1 cellular context compared by ENCODE assay signal in the genomic region with DNA sequence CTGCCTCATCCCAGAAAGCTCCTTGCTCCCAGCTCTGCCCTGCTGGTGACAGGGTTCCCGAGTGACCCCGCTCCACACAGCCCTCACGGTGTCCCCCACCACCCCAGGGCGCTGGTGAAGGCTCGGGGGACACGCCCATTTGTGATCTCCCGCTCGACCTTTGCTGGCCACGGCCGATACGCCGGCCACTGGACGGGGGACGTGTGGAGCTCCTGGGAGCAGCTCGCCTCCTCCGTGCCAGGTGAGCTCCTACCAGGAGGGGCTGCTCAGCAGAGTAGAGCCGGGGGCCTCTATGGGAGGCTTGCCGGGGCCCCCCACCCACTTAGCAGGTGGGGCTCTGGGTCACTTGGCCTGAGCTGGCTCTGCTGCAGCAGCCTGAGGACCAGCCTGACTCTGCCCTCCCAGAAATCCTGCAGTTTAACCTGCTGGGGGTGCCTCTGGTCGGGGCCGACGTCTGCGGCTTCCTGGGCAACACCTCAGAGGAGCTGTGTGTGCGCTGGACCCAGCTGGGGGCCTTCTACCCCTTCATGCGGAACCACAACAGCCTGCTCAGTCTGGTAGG.
TF ChIP-seq lines count a peak whose summit lies in the region.

No MANE protein-coding gene starts in this region.

TF ChIP-seq in K562, 482 proteins besides CTCF, POLR2A, EP300 and RAD21:
- no peak for TF ChIP-seq ZNF239 (CRISPR knock-in tag; IDR thresholded peaks at IDR 0.05)
